Comparison of ENCODE assay signal across 13 cellular contexts in genomic region chr17:18960241-18960665, GRCh38. TPM values are rescaled to one million over a fixed set of nuclear protein-coding genes. Genes with fewer than 3 reads are reported as not detected.
DNase-seq lines count a peak whose midpoint lies in the region; ATAC-seq and TF ChIP-seq lines count a peak whose summit lies in the region.
"Had no signal": no experiment of that assay in that cellular context is flagged by ENCODE, and none has a peak within 500 bp of the region (broad histone marks: within the 10 kb centered on the region; RNA-seq: fewer than 3 reads in every experiment).

No MANE protein-coding gene starts in this region.

- H3K4me1 Mint-ChIP-seq in T-helper 2 cell treated with Interferon-gamma antibody and Interleukin-4, amounts not matched to agents 5 μg/mL and 100 μg/mL, for 36 hours (ENCODE audit: low read depth), result peaks cover 12% of the 10 kb centered on the region
- peaks cover 15 to 27% (median 22%) of the 10 kb centered on the region in 3 donors for H3K4me1 Mint-ChIP-seq in CD8-positive, alpha-beta memory T cell

- H3K27ac Mint-ChIP-seq in T-helper 2 cell treated with Interferon-gamma antibody and Interleukin-4, amounts not matched to agents 5 μg/mL and 100 μg/mL, for 36 hours, result peak overlapping the region; percentile 60
- H3K27ac Mint-ChIP-seq in CD8-positive, alpha-beta memory T cell, result peak overlapping the region in 1 of 8 donors; percentile 63

- peak; percentile 1 for TF ChIP-seq CTCF in fibroblast of the aortic adventitia (IDR thresholded peaks at IDR 0.05; ENCODE audit: insufficient read depth, low read length)
- TF ChIP-seq CTCF in parathyroid adenoma (IDR thresholded peaks at IDR 0.05), result no peak

- no peaks in the 10 kb centered on the region for H3K79me2 ChIP-seq in parathyroid adenoma

- H3K27me3 Mint-ChIP-seq in T-helper 2 cell treated with Interferon-gamma antibody and Interleukin-4, amounts not matched to agents 5 μg/mL and 100 μg/mL, for 36 hours (ENCODE audit: low read depth), result no peaks in the 10 kb centered on the region
- peaks cover 0 to 2% of the 10 kb centered on the region in 2 donors for H3K27me3 Mint-ChIP-seq in CD8-positive, alpha-beta memory T cell

- ATAC-seq in HG03442 (IDR thresholded peaks at IDR 0.05; ENCODE audit: unreplicated experiment), result peak; percentile 15

- H3K27ac ChIP-seq in parathyroid adenoma, result no peak overlapping the region
- no peak overlapping the region for H3K27ac ChIP-seq in CD8-positive, alpha-beta memory T cell (ENCODE audit: low read depth, low read length)
- H3K27ac ChIP-seq: GM23248, HL-60 had no signal

- POLR2A ChIA-PET in CD8-positive, alpha-beta memory T cell (lab: Charles Lee), result no interaction called here

- H2AFZ ChIP-seq in parathyroid adenoma, result peak overlapping the region; percentile 47
- H2AFZ ChIP-seq: GM23248 had no signal

- H3K4me2 ChIP-seq in parathyroid adenoma (ENCODE audit: low read length), result no peak overlapping the region

- H3K4me1 ChIP-seq in parathyroid adenoma, result no peaks in the 10 kb centered on the region
- peaks cover 20% of the 10 kb centered on the region for H3K4me1 ChIP-seq in CD8-positive, alpha-beta memory T cell (ENCODE audit: insufficient read depth, low read length)

- no peak overlapping the region for H3K9ac ChIP-seq in parathyroid adenoma
- H3K9ac ChIP-seq: GM23248 had no signal

- H3K9me3 Mint-ChIP-seq in T-helper 2 cell treated with Interferon-gamma antibody and Interleukin-4, amounts not matched to agents 5 μg/mL and 100 μg/mL, for 36 hours, result no peaks in the 10 kb centered on the region
- no peaks in the 10 kb centered on the region for H3K9me3 Mint-ChIP-seq in CD8-positive, alpha-beta memory T cell

- no peak for DNase-seq in T-helper 2 cell treated with Interferon-gamma antibody and Interleukin-4, amounts not matched to agents 5 μg/mL and 100 μg/mL, for 36 hours (ENCODE audit: low spot score)
- DNase-seq in T-helper 2 cell (no peak), fibroblast of the aortic adventitia (ENCODE audit: low read depth) (no peak), SKM-1 (lab: John Stamatoyannopoulos, UW; ENCODE audit: unreplicated experiment) (no peak), LoVo (ENCODE audit: low spot score) (no peak)
- no peak for DNase-seq in CD8-positive, alpha-beta memory T cell

- no peaks in the 10 kb centered on the region for H3K36me3 Mint-ChIP-seq in T-helper 2 cell treated with Interferon-gamma antibody and Interleukin-4, amounts not matched to agents 5 μg/mL and 100 μg/mL, for 36 hours (ENCODE audit: low read depth)
- no peaks in the 10 kb centered on the region for H3K36me3 Mint-ChIP-seq in CD8-positive, alpha-beta memory T cell

- CTCF ChIA-PET in CD8-positive, alpha-beta memory T cell (lab: Charles Lee), result interaction anchor here (1.1 to 1.8 kb wide), 14 partner anchors 11 to 93 kb away, joined by 3 to 13 read pairs (median 6); partner anchors contain the start of gene FAM83G

- no peaks in the 10 kb centered on the region for H3K27me3 ChIP-seq in parathyroid adenoma (ENCODE audit: control insufficient read depth, insufficient read depth, low read length)
- H3K27me3 ChIP-seq in CD8-positive, alpha-beta memory T cell (ENCODE audit: insufficient read depth, low read length, poor library complexity, severe bottlenecking), result no peaks in the 10 kb centered on the region

- no peaks in the 10 kb centered on the region for H3K9me3 ChIP-seq in parathyroid adenoma (ENCODE audit: control insufficient read depth, low read length)
- H3K9me3 ChIP-seq in CD8-positive, alpha-beta memory T cell (ENCODE audit: low read length), result no peaks in the 10 kb centered on the region

- H3K4me3 ChIP-seq in fibroblast of the aortic adventitia (ENCODE audit: low read depth, low read length) (no peak overlapping the region), parathyroid adenoma (ENCODE audit: low read depth, low read length) (no peak overlapping the region)
- H3K4me3 ChIP-seq in CD8-positive, alpha-beta memory T cell (ENCODE audit: low read length), result no peak overlapping the region
- H3K4me3 ChIP-seq: GM23248 had no signal

- H3K4me3 Mint-ChIP-seq in T-helper 2 cell treated with Interferon-gamma antibody and Interleukin-4, amounts not matched to agents 5 μg/mL and 100 μg/mL, for 36 hours, result no peak overlapping the region
- H3K4me3 Mint-ChIP-seq in CD8-positive, alpha-beta memory T cell, result no peak overlapping the region

- no peaks in the 10 kb centered on the region for H3K36me3 ChIP-seq in parathyroid adenoma (ENCODE audit: control insufficient read depth, insufficient read depth, low read length)
- no peaks in the 10 kb centered on the region for H3K36me3 ChIP-seq in CD8-positive, alpha-beta memory T cell (ENCODE audit: insufficient read depth, low read length)

RNA-seq across cellular contexts. Expression of gene SLC5A10, which starts 8.3 kb away (rescaled TPM):
- total RNA-seq in fibroblast of the aortic adventitia (ENCODE audit: low replicate concordance), result not detected in 2 replicates
- total RNA-seq in CD8-positive, alpha-beta memory T cell, result not detected
- polyA plus RNA-seq in CD8-positive, alpha-beta memory T cell, result not detected
- total RNA-seq: G401, GM23248, M059J, PC-3 had no signal

RNA-seq across cellular contexts. Expression of gene FAM83G, which starts 44.3 kb away (rescaled TPM):
- 4.4 and 9.5 TPM in 2 replicates for total RNA-seq in fibroblast of the aortic adventitia (ENCODE audit: low replicate concordance)
- 10 to 100 TPM; 13.1 to 14.6 TPM for total RNA-seq in CD8-positive, alpha-beta memory T cell
- polyA plus RNA-seq in CD8-positive, alpha-beta memory T cell, result 7.3 TPM
